ENCODE assay signal across 15 cellular contexts in genomic region chr16:77679901-77680300, GRCh38. TPM values are rescaled to one million over a fixed set of nuclear protein-coding genes. Genes with fewer than 3 reads are reported as not detected.
A peak's percentile ranks its signal among the peaks of the same experiment; 100 is the strongest.
DNase-seq lines count a peak whose midpoint lies in the region; TF ChIP-seq lines count a peak whose summit lies in the region.
"Had no signal": no experiment of that assay in that cellular context is flagged by ENCODE, and none has a peak within 500 bp of the region (broad histone marks: within the 10 kb centered on the region; RNA-seq: fewer than 3 reads in every experiment).

No MANE protein-coding gene starts in this region.

- no peak overlapping the region for H3K4me3 ChIP-seq in CD8-positive, alpha-beta memory T cell (ENCODE audit: low read length)
- H3K4me3 ChIP-seq: cardiac muscle cell, SJSA1, skin epidermis, tibial artery had no signal

- H3K9me3 ChIP-seq in CD8-positive, alpha-beta memory T cell (ENCODE audit: low read length), result no peaks in the 10 kb centered on the region
- H3K9me3 ChIP-seq: SJSA1, tibial artery had no signal

- H3K36me3 ChIP-seq in CD8-positive, alpha-beta memory T cell (ENCODE audit: insufficient read depth, low read length), result no peaks in the 10 kb centered on the region
- H3K36me3 ChIP-seq: cardiac muscle cell, SJSA1, tibial artery had no signal

- CTCF ChIA-PET in CD8-positive, alpha-beta memory T cell (lab: Charles Lee), result interaction anchor here (1.6 to 2.6 kb wide), 2 partner anchors 286 to 292 kb away, joined by 3 to 8 read pairs; no protein-coding TSS in a partner anchor

- H3K4me3 Mint-ChIP-seq in activated T-helper 1 cell treated with anti-CD3 and anti-CD28 coated beads, Interleukin-12 subunit alpha, Interleukin-12 subunit beta, Interleukin-2, Interleukin-4 antibody, amounts not matched to agents 30 ng/mL and 10 ng/mL and 1 ng/mL, durations not matched to agents 14 hours and 24 hours and 36 hours, result no peak overlapping the region
- H3K4me3 Mint-ChIP-seq in CD8-positive, alpha-beta memory T cell, result no peak overlapping the region
- H3K4me3 Mint-ChIP-seq: activated CD4-positive, alpha-beta memory T cell treated with anti-CD3 and anti-CD28 coated beads for 36 hours; activated T-cell treated with anti-CD3 and anti-CD28 coated beads, Interleukin-2, amount 50 U/mL, for 72 hours had no signal

- POLR2A ChIA-PET in CD8-positive, alpha-beta memory T cell (lab: Charles Lee), result no interaction called here

- intact Hi-C loops in activated T-helper 1 cell treated with anti-CD3 and anti-CD28 coated beads, Interleukin-12 subunit alpha, Interleukin-12 subunit beta, Interleukin-2, Interleukin-4 antibody, amounts not matched to agents 30 ng/mL and 10 ng/mL and 1 ng/mL, durations not matched to agents 14 hours and 24 hours and 36 hours (cut with micrococcal nuclease), result loop anchor here (10.0 kb wide), 1 partner anchor 445 kb away; no protein-coding TSS in a partner anchor

- H3K27me3 ChIP-seq in CD8-positive, alpha-beta memory T cell (ENCODE audit: insufficient read depth, low read length, poor library complexity, severe bottlenecking), result no peaks in the 10 kb centered on the region
- H3K27me3 ChIP-seq: SJSA1, tibial artery had no signal

- TF ChIP-seq CTCF in AG09319 (IDR thresholded peaks at IDR 0.05; ENCODE audit: low read depth, low read length), result no peak

- H3K27ac ChIP-seq in CD8-positive, alpha-beta memory T cell (ENCODE audit: low read depth, low read length), result no peak overlapping the region
- H3K27ac ChIP-seq: cardiac muscle cell, SJSA1, skin epidermis, tibial artery had no signal

- no peaks in the 10 kb centered on the region for H3K36me3 Mint-ChIP-seq in activated T-helper 1 cell treated with anti-CD3 and anti-CD28 coated beads, Interleukin-12 subunit alpha, Interleukin-12 subunit beta, Interleukin-2, Interleukin-4 antibody, amounts not matched to agents 30 ng/mL and 10 ng/mL and 1 ng/mL, durations not matched to agents 14 hours and 24 hours and 36 hours (ENCODE audit: low read depth)
- H3K36me3 Mint-ChIP-seq in CD8-positive, alpha-beta memory T cell, result no peaks in the 10 kb centered on the region
- H3K36me3 Mint-ChIP-seq: activated CD4-positive, alpha-beta memory T cell treated with anti-CD3 and anti-CD28 coated beads for 36 hours had no signal

- no peaks in the 10 kb centered on the region for H3K9me3 Mint-ChIP-seq in activated T-helper 1 cell treated with anti-CD3 and anti-CD28 coated beads, Interleukin-12 subunit alpha, Interleukin-12 subunit beta, Interleukin-2, Interleukin-4 antibody, amounts not matched to agents 30 ng/mL and 10 ng/mL and 1 ng/mL, durations not matched to agents 14 hours and 24 hours and 36 hours
- H3K9me3 Mint-ChIP-seq in CD8-positive, alpha-beta memory T cell, result no peaks in the 10 kb centered on the region
- H3K9me3 Mint-ChIP-seq: activated CD4-positive, alpha-beta memory T cell treated with anti-CD3 and anti-CD28 coated beads for 36 hours; activated T-cell treated with anti-CD3 and anti-CD28 coated beads, Interleukin-2, amount 50 U/mL, for 72 hours had no signal

- no peaks in the 10 kb centered on the region for H3K4me1 Mint-ChIP-seq in activated T-helper 1 cell treated with anti-CD3 and anti-CD28 coated beads, Interleukin-12 subunit alpha, Interleukin-12 subunit beta, Interleukin-2, Interleukin-4 antibody, amounts not matched to agents 30 ng/mL and 10 ng/mL and 1 ng/mL, durations not matched to agents 14 hours and 24 hours and 36 hours (ENCODE audit: low read depth)
- H3K4me1 Mint-ChIP-seq in CD8-positive, alpha-beta memory T cell, result no peaks in the 10 kb centered on the region

- H3K27me3 Mint-ChIP-seq in activated T-helper 1 cell treated with anti-CD3 and anti-CD28 coated beads, Interleukin-12 subunit alpha, Interleukin-12 subunit beta, Interleukin-2, Interleukin-4 antibody, amounts not matched to agents 30 ng/mL and 10 ng/mL and 1 ng/mL, durations not matched to agents 14 hours and 24 hours and 36 hours (ENCODE audit: insufficient read depth), result peaks cover 10% of the 10 kb centered on the region
- H3K27me3 Mint-ChIP-seq in CD8-positive, alpha-beta memory T cell, result peaks cover 5 to 10% of the 10 kb centered on the region in 2 donors

- no peak overlapping the region for H3K27ac Mint-ChIP-seq in activated T-helper 1 cell treated with anti-CD3 and anti-CD28 coated beads, Interleukin-12 subunit alpha, Interleukin-12 subunit beta, Interleukin-2, Interleukin-4 antibody, amounts not matched to agents 30 ng/mL and 10 ng/mL and 1 ng/mL, durations not matched to agents 14 hours and 24 hours and 36 hours
- H3K27ac Mint-ChIP-seq in CD8-positive, alpha-beta memory T cell, result no peak overlapping the region
- H3K27ac Mint-ChIP-seq: activated CD4-positive, alpha-beta memory T cell treated with anti-CD3 and anti-CD28 coated beads for 36 hours; activated T-cell treated with anti-CD3 and anti-CD28 coated beads, Interleukin-2, amount 50 U/mL, for 72 hours had no signal

- DNase-seq in AG09319 (ENCODE audit: extremely low read depth, low read depth), result peak; percentile 8
- DNase-seq in HCEC 1CT, result peak; percentile 41
- DNase-seq in NAMALWA (ENCODE audit: low spot score), result peak; percentile 90
- DNase-seq in amniotic epithelial cell (ENCODE audit: low read depth), result peak; percentile 51
- DNase-seq in activated T-helper 1 cell treated with anti-CD3 and anti-CD28 coated beads, Interleukin-12 subunit alpha, Interleukin-12 subunit beta, Interleukin-2, Interleukin-4 antibody, amounts not matched to agents 30 ng/mL and 10 ng/mL and 1 ng/mL, durations not matched to agents 14 hours and 24 hours and 36 hours (ENCODE audit: low spot score), result no peak
- DNase-seq in CD8-positive, alpha-beta memory T cell, result no peak
- no peak for DNase-seq in iPS-NIHi7 (ENCODE audit: extremely low spot score)
- DNase-seq in medulla oblongata (ENCODE audit: extremely low spot score), result no peak
- DNase-seq: activated CD4-positive, alpha-beta memory T cell treated with anti-CD3 and anti-CD28 coated beads for 36 hours; activated T-cell treated with anti-CD3 and anti-CD28 coated beads, Interleukin-2, amount 50 U/mL, for 72 hours; NCI-H1417 treated with DMSO at 0.1 percent for 48 hours; tibial artery had no signal

- no peaks in the 10 kb centered on the region for H3K4me1 ChIP-seq in CD8-positive, alpha-beta memory T cell (ENCODE audit: insufficient read depth, low read length)

RNA-seq across cellular contexts. Expression of gene NUDT7, which starts 42.4 kb away (rescaled TPM):
- total RNA-seq in activated T-helper 1 cell treated with anti-CD3 and anti-CD28 coated beads, Interleukin-12 subunit alpha, Interleukin-12 subunit beta, Interleukin-2, Interleukin-4 antibody, amounts not matched to agents 30 ng/mL and 10 ng/mL and 1 ng/mL, durations not matched to agents 14 hours and 24 hours and 36 hours, result 4.3 and 5.6 TPM in 2 replicates
- 1 to 10 TPM; 4.4 to 4.5 TPM for total RNA-seq in CD8-positive, alpha-beta memory T cell
- 18.0 TPM for polyA plus RNA-seq in CD8-positive, alpha-beta memory T cell

Comparison
In these comparisons a context has a peak if more than half of its experiments do, and no peak if none do; other contexts are left out.
1. DNase-seq: peak in AG09319 (single experiment), HCEC 1CT (single experiment), NAMALWA (single experiment) and amniotic epithelial cell (single experiment); none in activated T-helper 1 cell treated with anti-CD3 and anti-CD28 coated beads, Interleukin-12 subunit alpha, Interleukin-12 subunit beta, Interleukin-2, Interleukin-4 antibody, amounts not matched to agents 30 ng/mL and 10 ng/mL and 1 ng/mL, durations not matched to agents 14 hours and 24 hours and 36 hours (single experiment), CD8-positive, alpha-beta memory T cell (0 of 5), iPS-NIHi7 (single experiment) and medulla oblongata (single experiment).